ENCODE assay signal across 8 cellular contexts in genomic region chr10:11724938-11725776, GRCh38. TPM values are rescaled to one million over a fixed set of nuclear protein-coding genes. Genes with fewer than 3 reads are reported as not detected.
A peak's percentile ranks its signal among the peaks of the same experiment; 100 is the strongest.
DNase-seq lines count a peak whose midpoint lies in the region; ATAC-seq and TF ChIP-seq lines count a peak whose summit lies in the region.

No MANE protein-coding gene starts in this region.

- ATAC-seq in HG02885 (IDR thresholded peaks at IDR 0.05; ENCODE audit: poor library complexity, unreplicated experiment) (peak; percentile 77), lung (ENCODE audit: insufficient read depth, low FRiP score) (peak; percentile 58)

- H3K4me1 ChIP-seq in OCI-LY3 (ENCODE audit: low read length) = peaks cover 8% of the 10 kb centered on the region
- H3K4me1 ChIP-seq in lung (ENCODE audit: control insufficient read depth in 2 of 2, insufficient read depth in 2 of 2, low read length in 2 of 2) = no peaks in the 10 kb centered on the region
- no peaks in the 10 kb centered on the region for H3K4me1 ChIP-seq in effector memory CD4-positive, alpha-beta T cell (ENCODE audit: control insufficient read depth, insufficient read depth, low read length, poor library complexity, severe bottlenecking)

- WGBS in lung, 2 donors = 61 to 67% methylated on average over 20 of the region's 20 CpGs

- no peak overlapping the region for H3K9ac ChIP-seq in OCI-LY3 (ENCODE audit: low read length)

- no peaks in the 10 kb centered on the region for H3K36me3 ChIP-seq in OCI-LY3 (replicated peaks; ENCODE audit: low read depth, low read length)
- no peaks in the 10 kb centered on the region for H3K36me3 ChIP-seq in lung (ENCODE audit: control insufficient read depth in 2 of 2, insufficient read depth in 2 of 2, low read length in 2 of 2)
- H3K36me3 ChIP-seq in effector memory CD4-positive, alpha-beta T cell (ENCODE audit: control insufficient read depth, insufficient read depth, low read length) = no peaks in the 10 kb centered on the region

- H3K4me2 ChIP-seq in OCI-LY3 (ENCODE audit: low read length) = 0 out of 2 replicates have a peak overlapping the region, but pooled peaks have one; percentile 34

- H3K79me2 ChIP-seq in OCI-LY3 (ENCODE audit: low read length) = no peaks in the 10 kb centered on the region

- H3K27ac ChIP-seq in OCI-LY3 (ENCODE audit: low read length) = no peak overlapping the region
- no peak overlapping the region for H3K27ac ChIP-seq in lung (ENCODE audit: low read depth in 1 of 2, low read length in 1 of 2)
- H3K27ac ChIP-seq in effector memory CD4-positive, alpha-beta T cell (ENCODE audit: insufficient read depth, low read length, poor library complexity, severe bottlenecking) = no peak overlapping the region

- H3K27me3 ChIP-seq in OCI-LY3 (ENCODE audit: low read depth, low read length) (peaks cover 33% of the 10 kb centered on the region), lung (ENCODE audit: control insufficient read depth, insufficient read depth) (no peaks in the 10 kb centered on the region)
- peaks cover 2% of the 10 kb centered on the region for H3K27me3 ChIP-seq in effector memory CD4-positive, alpha-beta T cell (replicated peaks; ENCODE audit: control insufficient read depth, insufficient read depth, low read length, poor library complexity, severe bottlenecking)

- H2AFZ ChIP-seq in OCI-LY3 (ENCODE audit: low read depth, low read length) = no peak overlapping the region

- H3K9me3 ChIP-seq in OCI-LY3 (ENCODE audit: insufficient read depth, low read length) (no peaks in the 10 kb centered on the region), lung (ENCODE audit: control insufficient read depth in 2 of 2, insufficient read depth in 1 of 2, low read length in 1 of 2) (peaks cover 0 to 4% of the 10 kb centered on the region in 2 donors)
- no peaks in the 10 kb centered on the region for H3K9me3 ChIP-seq in effector memory CD4-positive, alpha-beta T cell (ENCODE audit: control insufficient read depth, low read length)

- no peaks in the 10 kb centered on the region for H4K20me1 ChIP-seq in OCI-LY3 (ENCODE audit: insufficient read depth, low read length)

- TF ChIP-seq CTCF in AG09309 (IDR thresholded peaks at IDR 0.05; ENCODE audit: control insufficient read depth, insufficient read depth, low read depth, low read length, missing control alignments) = peak; percentile 88
- TF ChIP-seq CTCF in GM12873 (IDR thresholded peaks at IDR 0.05; ENCODE audit: insufficient read depth, low read depth, low read length, missing control alignments) = peak; percentile 89
- peak; percentile 81 for TF ChIP-seq CTCF in OCI-LY3 (IDR thresholded peaks at IDR 0.05; ENCODE audit: low read depth, low read length)
- peak; percentile 74 for TF ChIP-seq CTCF in lung (IDR thresholded peaks at IDR 0.05; ENCODE audit: control extremely low read depth, extremely low read depth)

- H3K4me3 ChIP-seq in AG09309 (ENCODE audit: control insufficient read depth, low read depth, low read length) (no peak overlapping the region), OCI-LY3 (ENCODE audit: low read length) (no peak overlapping the region), lung (no peak overlapping the region)
- no peak overlapping the region for H3K4me3 ChIP-seq in effector memory CD4-positive, alpha-beta T cell (ENCODE audit: insufficient read depth, low read depth, low read length, poor library complexity, severe bottlenecking)

- DNase-seq in AG09309 (ENCODE audit: low read depth) (peak; percentile 42), dedifferentiated amniotic fluid mesenchymal stem cell (ENCODE audit: extremely low spot score) (peak; percentile 51), lung (ENCODE audit: low spot score) (no peak)
- no peak for DNase-seq in activated CD4-positive, CD25-positive, alpha-beta regulatory T cell (lab: John Stamatoyannopoulos, UW)
- no peak for DNase-seq in effector memory CD4-positive, alpha-beta T cell

RNA-seq across cellular contexts. Expression of gene ECHDC3, which starts 17.0 kb away (rescaled TPM):
- total RNA-seq in lung = 10 to 100 TPM; 24.9 to 37.9 TPM
- 10 to 100 TPM; 14.2 to 48.3 TPM for polyA plus RNA-seq in lung

Comparison
In these comparisons a context has a peak if more than half of its experiments do, and no peak if none do; other contexts are left out.
1. DNase-seq: peak in AG09309 (single experiment) and dedifferentiated amniotic fluid mesenchymal stem cell (single experiment); none in lung (single experiment), activated CD4-positive, CD25-positive, alpha-beta regulatory T cell (0 of 4) and effector memory CD4-positive, alpha-beta T cell (0 of 3).
2. Peak in every context shown above with its lines, with median percentiles within 50 percentile points of each other: CTCF ChIP-seq.